ENCODE assay signal across 13 cellular contexts in genomic region chr17:46045639-46046038, GRCh38. TPM values are rescaled to one million over a fixed set of nuclear protein-coding genes. Genes with fewer than 3 reads are reported as not detected.
DNase-seq lines count a peak whose midpoint lies in the region; ATAC-seq and TF ChIP-seq lines count a peak whose summit lies in the region.
"Had no signal": no experiment of that assay in that cellular context is flagged by ENCODE, and none has a peak within 500 bp of the region (broad histone marks: within the 10 kb centered on the region; RNA-seq: fewer than 3 reads in every experiment).

No MANE protein-coding gene starts in this region.

- no peak overlapping the region for H2AFZ ChIP-seq in IMR-90 (replicated peaks; ENCODE audit: low read length, poor library complexity)

- H3K14ac ChIP-seq in IMR-90 (replicated peaks; ENCODE audit: low read depth, low read length), result no peak overlapping the region

- peaks cover 4% of the 10 kb centered on the region for H3K4me1 Mint-ChIP-seq in CD14-positive monocyte
- peaks cover 28% of the 10 kb centered on the region for H3K4me1 Mint-ChIP-seq in activated naive CD8-positive, alpha-beta T cell (ENCODE audit: low read depth)

- no peaks in the 10 kb centered on the region for H3K27me3 Mint-ChIP-seq in CD14-positive monocyte (ENCODE audit: low read depth in 3 of 3)
- H3K27me3 Mint-ChIP-seq in activated naive CD8-positive, alpha-beta T cell, result no peaks in the 10 kb centered on the region

- H3K4me1 ChIP-seq in IMR-90 (ENCODE audit: control insufficient read depth, insufficient read depth, low read length) (no peaks in the 10 kb centered on the region), mesodermal cell (ENCODE audit: control insufficient read depth, insufficient read depth, low read length, poor library complexity, severe bottlenecking) (peaks cover 22% of the 10 kb centered on the region)

- H4K20me1 ChIP-seq in IMR-90 (ENCODE audit: insufficient read depth, low read length), result peaks cover 28% of the 10 kb centered on the region

- BruUV-seq in IMR-90 (replicated peaks; lab: Mats Ljungman, UMichigan), result no TSS peak

- H4K91ac ChIP-seq in IMR-90 (ENCODE audit: insufficient read depth, low read depth, low read length), result no peak overlapping the region

- H3K9me3 Mint-ChIP-seq in CD14-positive monocyte, result no peaks in the 10 kb centered on the region
- H3K9me3 Mint-ChIP-seq in activated naive CD8-positive, alpha-beta T cell (ENCODE audit: low read depth), result no peaks in the 10 kb centered on the region

- CTCF ChIA-PET in IMR-90 (lab: Yijun Ruan, JAX), result no interaction called here

- ATAC-seq in IMR-90 (ENCODE audit: low read depth) (peak; percentile 25), GM19467 (IDR thresholded peaks at IDR 0.05; ENCODE audit: unreplicated experiment) (no peak)

- H2BK20ac ChIP-seq in IMR-90 (ENCODE audit: low read depth, low read length), result no peak overlapping the region

- H2BK15ac ChIP-seq in IMR-90 (ENCODE audit: low read depth, low read length), result no peak overlapping the region

- no peaks in the 10 kb centered on the region; the same call in 1 of the 2 replicates for H3K9me1 ChIP-seq in IMR-90 (ENCODE audit: insufficient read depth, low read length)

- no peak overlapping the region for H4K8ac ChIP-seq in IMR-90 (ENCODE audit: low read depth in 2 of 2, low read length in 2 of 2)

- no peak overlapping the region for H2AK9ac ChIP-seq in IMR-90 (replicated peaks; ENCODE audit: low read depth, low read length, poor library complexity)

- no peaks in the 10 kb centered on the region for H3K27me3 ChIP-seq in IMR-90 (ENCODE audit: control insufficient read depth, insufficient read depth, low read length)
- no peaks in the 10 kb centered on the region for H3K27me3 ChIP-seq in H7 (ENCODE audit: control insufficient read depth, insufficient read depth, low read length)

- no peak for TF ChIP-seq POLR2A in IMR-90 (IDR thresholded peaks at IDR 0.05; ENCODE audit: low read depth, low read length)

- H2AK5ac ChIP-seq in IMR-90 (ENCODE audit: low read depth, low read length), result no peak overlapping the region

- H3K27ac Mint-ChIP-seq in CD14-positive monocyte, result peak overlapping the region in 4 of 7 donors; percentile 39 to 64 (median 52)
- peak overlapping the region; percentile 79 for H3K27ac Mint-ChIP-seq in activated naive CD8-positive, alpha-beta T cell

- in situ Hi-C loops in IMR-90 (cut with MboI; ENCODE audit: low sequenced_read_pairs), result no loop called here

- no peak overlapping the region for H3K56ac ChIP-seq in IMR-90 (ENCODE audit: extremely low read depth, insufficient read depth, low read length)

- no peak overlapping the region for H2BK5ac ChIP-seq in IMR-90 (ENCODE audit: low read depth, low read length, poor library complexity, severe bottlenecking)

- no peak overlapping the region for H3K18ac ChIP-seq in IMR-90 (ENCODE audit: low read depth, low read length)

- no peak overlapping the region for H3K9ac ChIP-seq in IMR-90 (ENCODE audit: low read depth, low read length)

- H3K27ac ChIP-seq in IMR-90 (ENCODE audit: insufficient read depth, low read length), result no peak overlapping the region
- peak overlapping the region; percentile 54 for H3K27ac ChIP-seq in mesodermal cell (ENCODE audit: low read depth, low read length, severe bottlenecking)
- H3K27ac ChIP-seq: C4-2B had no signal

- POLR2A ChIA-PET in IMR-90 (lab: Charles Lee; ENCODE audit: unreplicated experiment), result no interaction called here

- TF ChIP-seq CTCF in CD14-positive monocyte (IDR thresholded peaks at IDR 0.05), result no peak
- TF ChIP-seq CTCF in IMR-90 (conservative IDR thresholded peaks at IDR 0.05; ENCODE audit: low read depth, low read length), result no peak

- H2BK120ac ChIP-seq in IMR-90 (ENCODE audit: low read depth, low read length), result no peak overlapping the region

- H3K4ac ChIP-seq in IMR-90 (ENCODE audit: low read depth, low read length), result no peak overlapping the region

- H3K4me3 ChIP-seq in IMR-90 (ENCODE audit: insufficient read depth, low read depth, low read length) (no peak overlapping the region), mesodermal cell (ENCODE audit: extremely low read depth, insufficient read depth, low read length, poor library complexity, severe bottlenecking) (no peak overlapping the region), H7 (ENCODE audit: insufficient read depth, low read depth, low read length) (no peak overlapping the region)

- H3K79me1 ChIP-seq in IMR-90 (ENCODE audit: low read depth in 1 of 2, low read length in 2 of 2), result peaks cover 30 to 48% of the 10 kb centered on the region in 2 experiments

- peaks cover 43% of the 10 kb centered on the region for H3K36me3 ChIP-seq in IMR-90 (ENCODE audit: control insufficient read depth, insufficient read depth, low read length)
- H3K36me3 ChIP-seq in mesodermal cell (ENCODE audit: control insufficient read depth, insufficient read depth, low read length), result peaks cover 87% of the 10 kb centered on the region
- H3K36me3 ChIP-seq in H7 (replicated peaks; ENCODE audit: control insufficient read depth, insufficient read depth, low read length), result peaks cover 25% of the 10 kb centered on the region

- no peak overlapping the region for H3K23ac ChIP-seq in IMR-90 (ENCODE audit: low read depth, low read length)

- peaks cover 81 to 93% of the 10 kb centered on the region in 2 donors for H3K36me3 Mint-ChIP-seq in CD14-positive monocyte
- peaks cover 12% of the 10 kb centered on the region for H3K36me3 Mint-ChIP-seq in activated naive CD8-positive, alpha-beta T cell

- no peak overlapping the region for H3K4me2 ChIP-seq in IMR-90 (ENCODE audit: low read depth, low read length)

- no peak for TF ChIP-seq RAD21 in IMR-90 (IDR thresholded peaks at IDR 0.05; ENCODE audit: low read length)

- H3K9me3 ChIP-seq in IMR-90 (ENCODE audit: control insufficient read depth, insufficient read depth, low read length), result no peaks in the 10 kb centered on the region
- H3K9me3 ChIP-seq in mesodermal cell (ENCODE audit: control insufficient read depth, low read length), result no peaks in the 10 kb centered on the region

- intact Hi-C loops in CD14-positive monocyte (cut with micrococcal nuclease), result no loop called here
- intact Hi-C loops in IMR-90 (cut with micrococcal nuclease), result loop anchor here (2.0 to 10.0 kb wide), 2 partner anchors 49 to 167 kb away; no protein-coding TSS in a partner anchor

- DNase-seq in CD14-positive monocyte (ENCODE audit: low spot score), result no peak
- peak; percentile 16 for DNase-seq in IMR-90
- no peak for DNase-seq in HuH-7.5 (ENCODE audit: low spot score)
- no peak for DNase-seq in H7
- DNase-seq in DMS 273 treated with DMSO at 0.1 percent for 48 hours (lab: John Stamatoyannopoulos, UW), result no peak
- DNase-seq: MM.1S; nucleus accumbens; stimulated activated CD4-positive, alpha-beta T cell treated with anti-CD3 and anti-CD28 coated beads, Interleukin-1b, Interleukin-23, amount 100 ng/mL, for 48 hours had no signal

- WGBS in IMR-90 (ENCODE audit: extremely low coverage in 2 of 2, insufficient read length in 1 of 2), 2 experiments, result no CpG with 5 or more reads among the region's 3 CpGs
- WGBS in mesodermal cell (ENCODE audit: insufficient coverage in 2 of 2), 2 experiments, result 100% methylated on average over 1 of the region's 3 CpGs; no CpG with 5 or more reads in 1 of the 2 experiments

- H3K4me3 Mint-ChIP-seq in CD14-positive monocyte, result no peak overlapping the region
- no peak overlapping the region for H3K4me3 Mint-ChIP-seq in activated naive CD8-positive, alpha-beta T cell

- dilution Hi-C loops in IMR-90 (cut with HindIII; ENCODE audit: low sequenced_read_pairs, unreplicated experiment), result no loop called here

- H4K5ac ChIP-seq in IMR-90 (ENCODE audit: low read depth, low read length), result no peak overlapping the region

TF ChIP-seq in IMR-90, 13 proteins besides CTCF, POLR2A, EP300 and RAD21:
- no peak for TF ChIP-seq MXI1 (IDR thresholded peaks at IDR 0.05; ENCODE audit: borderline replicate concordance, low read depth, low read length)
- TF ChIP-seq RCOR1 (IDR thresholded peaks at IDR 0.05; ENCODE audit: insufficient replicate concordance, low read length), result no peak
- TF ChIP-seq MAFK (IDR thresholded peaks at IDR 0.05; ENCODE audit: low read depth, low read length), result no peak
- TF ChIP-seq RFX5 (IDR thresholded peaks at IDR 0.05; ENCODE audit: low read depth, low read length), result no peak
- TF ChIP-seq SMC3 (IDR thresholded peaks at IDR 0.05; ENCODE audit: low read depth, low read length), result no peak
- TF ChIP-seq MAZ (IDR thresholded peaks at IDR 0.05; ENCODE audit: borderline replicate concordance, low read depth, low read length), result no peak
- TF ChIP-seq CEBPB (IDR thresholded peaks at IDR 0.05; ENCODE audit: low read depth, low read length), result no peak
- TF ChIP-seq BHLHE40 (IDR thresholded peaks at IDR 0.05; ENCODE audit: low read depth, low read length), result no peak
- TF ChIP-seq ELK1 (IDR thresholded peaks at IDR 0.05; ENCODE audit: borderline replicate concordance, low read depth, low read length), result no peak

RNA-seq across cellular contexts. Expression of gene STH, which starts 46.6 kb away (rescaled TPM):
- polyA plus RNA-seq in CD14-positive monocyte, result not detected
- total RNA-seq in IMR-90 (2012; rRNA removed), result not detected in 2 replicates
- polyA plus RNA-seq in IMR-90 (2012; rRNA removed), result not detected in 2 replicates
- not detected in 2 replicates for polyA plus RNA-seq in IMR-90 (2012; cell fraction: cytosol; rRNA removed)
- not detected in 2 replicates for polyA plus RNA-seq in IMR-90 (2012; cell fraction: nucleus; rRNA removed; ENCODE audit: low replicate concordance)
- polyA plus RNA-seq in mesodermal cell (2013, experiment 1 of 2), result not detected
- polyA plus RNA-seq in mesodermal cell (2013, experiment 2 of 2), result not detected
- total RNA-seq in H7 (2014; rRNA removed; shearing (Covaris generic)), result not detected in 2 replicates
- polyA plus RNA-seq: thymus had no signal
